Comparison of ENCODE assay signal across 16 cellular contexts in the genomic region with DNA sequence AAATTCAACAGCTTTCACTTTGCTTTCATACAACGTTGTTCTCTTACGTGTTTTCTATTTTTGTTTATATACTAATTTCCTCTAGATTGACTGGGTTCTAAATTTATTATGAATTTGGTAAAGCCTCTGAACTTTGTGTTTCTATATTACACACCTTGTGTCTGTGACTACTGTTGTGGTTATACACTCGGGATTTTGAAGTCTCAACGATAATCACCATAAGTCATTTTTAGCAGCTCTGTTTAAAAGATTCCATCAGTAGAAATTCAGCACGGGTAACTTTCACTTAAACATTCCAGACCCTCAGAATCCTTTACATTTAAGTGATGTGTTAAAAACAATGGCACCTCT. TPM values are rescaled to one million over a fixed set of nuclear protein-coding genes. Genes with fewer than 3 reads are reported as not detected.
DNase-seq lines count a peak whose midpoint lies in the region; ATAC-seq, FAIRE-seq and TF ChIP-seq lines count a peak whose summit lies in the region.
"Had no signal": no experiment of that assay in that cellular context is flagged by ENCODE, and none has a peak within 500 bp of the region (broad histone marks: within the 10 kb centered on the region; RNA-seq: fewer than 3 reads in every experiment).

No MANE protein-coding gene starts in this region.

- H3K9me3 Mint-ChIP-seq in CD8-positive, alpha-beta T cell, result peaks cover 8% of the 10 kb centered on the region

- no TSS peak for BruUV-seq in OCI-LY7 (replicated peaks; lab: Mats Ljungman, UMichigan)

- peaks cover 62% of the 10 kb centered on the region for H3K4me1 Mint-ChIP-seq in CD8-positive, alpha-beta T cell (ENCODE audit: low read depth)

- H3K9me2 ChIP-seq in OCI-LY7 (ENCODE audit: insufficient read depth, low read length), result no peaks in the 10 kb centered on the region

- H3K27ac Mint-ChIP-seq in CD8-positive, alpha-beta T cell, result peak overlapping the region; percentile 94
- H3K27ac Mint-ChIP-seq: endodermal cell had no signal

- H4K20me1 ChIP-seq in OCI-LY7 (ENCODE audit: insufficient read depth, low read length), result no peaks in the 10 kb centered on the region

- peak; percentile 90 for FAIRE-seq in GM12892 (lab: Jason Lieb, UNC)
- FAIRE-seq: bronchial epithelial cell, frontal cortex had no signal

- H3K36me3 ChIP-seq in CD8-positive, alpha-beta T cell (ENCODE audit: insufficient read depth, low read length), result no peaks in the 10 kb centered on the region
- no peaks in the 10 kb centered on the region for H3K36me3 ChIP-seq in OCI-LY7 (ENCODE audit: insufficient read depth, low read length)
- H3K36me3 ChIP-seq in effector memory CD4-positive, alpha-beta T cell (ENCODE audit: control insufficient read depth, insufficient read depth, low read length), result no peaks in the 10 kb centered on the region
- H3K36me3 ChIP-seq: WERI-Rb-1 had no signal

- H3K4me1 ChIP-seq in CD8-positive, alpha-beta T cell (ENCODE audit: insufficient read depth, low read length), result peaks cover 56% of the 10 kb centered on the region
- no peaks in the 10 kb centered on the region for H3K4me1 ChIP-seq in OCI-LY7 (ENCODE audit: insufficient read depth, low read length, poor library complexity, severe bottlenecking)
- H3K4me1 ChIP-seq in effector memory CD4-positive, alpha-beta T cell (ENCODE audit: control insufficient read depth, insufficient read depth, low read length, poor library complexity, severe bottlenecking), result peaks cover 14% of the 10 kb centered on the region

- H3K4me3 Mint-ChIP-seq in CD8-positive, alpha-beta T cell, result peak overlapping the region; percentile 70
- H3K4me3 Mint-ChIP-seq: endodermal cell had no signal

- peak overlapping the region; percentile 13 for H3K27ac ChIP-seq in CD8-positive, alpha-beta T cell (ENCODE audit: low read depth, low read length)
- no peak overlapping the region for H3K27ac ChIP-seq in OCI-LY7 (ENCODE audit: low read depth, low read length, poor library complexity, severe bottlenecking)
- peak overlapping the region; percentile 15 for H3K27ac ChIP-seq in effector memory CD4-positive, alpha-beta T cell (ENCODE audit: insufficient read depth, low read length, poor library complexity, severe bottlenecking)
- H3K27ac ChIP-seq: WERI-Rb-1 had no signal

- H3K36me3 Mint-ChIP-seq in CD8-positive, alpha-beta T cell, result peaks cover 7% of the 10 kb centered on the region

- no peaks in the 10 kb centered on the region for H3K27me3 Mint-ChIP-seq in CD8-positive, alpha-beta T cell (ENCODE audit: low read depth)

- no peak for DNase-seq in CD8-positive, alpha-beta T cell
- no peak for DNase-seq in GM12892 (ENCODE audit: insufficient read length)
- DNase-seq in OCI-LY7 (ENCODE audit: low spot score), result no peak
- no peak for DNase-seq in effector memory CD4-positive, alpha-beta T cell
- DNase-seq in SW480 (ENCODE audit: low spot score), result no peak
- DNase-seq: activated effector memory CD4-positive, alpha-beta T cell treated with Interleukin-2 at 50 U/mL for 16 hours; endodermal cell; mesendoderm; NCI-H1092; occipital lobe; WERI-Rb-1 had no signal

- CTCF ChIA-PET in CD8-positive, alpha-beta T cell (lab: Charles Lee), result interaction anchor here (1.3 to 3.6 kb wide), 8 partner anchors 10 to 98 kb away, joined by 3 to 20 read pairs (median 5); a partner anchor contains a TSS
- CTCF ChIA-PET in OCI-LY7 (lab: Charles Lee; ENCODE audit: unreplicated experiment), result interaction anchor here (1.0 kb wide), 1 partner anchor 14 kb away, joined by 3 read pairs; no protein-coding TSS in a partner anchor

- no peak for TF ChIP-seq POLR2A in GM12892 (IDR thresholded peaks at IDR 0.05; ENCODE audit: low read depth, low read length)

- POLR2A ChIA-PET in CD8-positive, alpha-beta T cell (lab: Charles Lee), result interaction anchor here (0.6 to 1.6 kb wide), 4 partner anchors 10 to 95 kb away, joined by 3 to 5 read pairs (median 4); a partner anchor contains a TSS
- POLR2A ChIA-PET in OCI-LY7 (lab: Charles Lee), result interaction anchor here (0.7 to 4.9 kb wide), 13 partner anchors 9 to 989 kb away, joined by 3 to 32 read pairs (median 4); a partner anchor contains a TSS

- H3K4me2 ChIP-seq in OCI-LY7 (ENCODE audit: low read length), result peak overlapping the region; percentile 33; the same call in 1 of the 2 replicates

- H2AFZ ChIP-seq in OCI-LY7 (ENCODE audit: low read length), result peak overlapping the region; percentile 75

- H3K27me3 ChIP-seq in CD8-positive, alpha-beta T cell (ENCODE audit: insufficient read depth, low read length), result no peaks in the 10 kb centered on the region
- no peaks in the 10 kb centered on the region for H3K27me3 ChIP-seq in effector memory CD4-positive, alpha-beta T cell (replicated peaks; ENCODE audit: control insufficient read depth, insufficient read depth, low read length, poor library complexity, severe bottlenecking)

- H3K4me3 ChIP-seq in CD8-positive, alpha-beta T cell (ENCODE audit: low read depth, low read length), result peak overlapping the region; percentile 12
- H3K4me3 ChIP-seq in OCI-LY7 (ENCODE audit: low read depth, low read length, poor library complexity, severe bottlenecking), result no peak overlapping the region
- H3K4me3 ChIP-seq in effector memory CD4-positive, alpha-beta T cell (ENCODE audit: insufficient read depth, low read depth, low read length, poor library complexity, severe bottlenecking), result peak overlapping the region; percentile 7

- intact Hi-C loops in CD8-positive, alpha-beta T cell (cut with DNase I, micrococcal nuclease), result loop anchor here (1.0 to 10.0 kb wide), 7 partner anchors 8 to 912 kb away; a partner anchor contains a TSS
- intact Hi-C loops in OCI-LY7 (cut with micrococcal nuclease; ENCODE audit: unreplicated experiment), result no loop called here

- no peak for ATAC-seq in CD8-positive, alpha-beta T cell
- ATAC-seq in GM21529 (IDR thresholded peaks at IDR 0.05; ENCODE audit: unreplicated experiment), result no peak
- no peak for ATAC-seq in HG02938 (IDR thresholded peaks at IDR 0.05; ENCODE audit: unreplicated experiment)
- ATAC-seq: HCT116 had no signal

- peaks cover 5% of the 10 kb centered on the region for H3K9me3 ChIP-seq in CD8-positive, alpha-beta T cell (ENCODE audit: low read length)
- peaks cover 19% of the 10 kb centered on the region for H3K9me3 ChIP-seq in OCI-LY7 (ENCODE audit: low read length)
- no peaks in the 10 kb centered on the region for H3K9me3 ChIP-seq in effector memory CD4-positive, alpha-beta T cell (ENCODE audit: control insufficient read depth, low read length)

- TF ChIP-seq CTCF in CD8-positive, alpha-beta T cell (IDR thresholded peaks at IDR 0.05), result no peak
- TF ChIP-seq CTCF in OCI-LY7 (conservative IDR thresholded peaks at IDR 0.05; ENCODE audit: low read length), result no peak

- H3K79me2 ChIP-seq in OCI-LY7 (ENCODE audit: insufficient read depth, low read depth, low read length), result no peaks in the 10 kb centered on the region

RNA-seq across cellular contexts. Expression of a gene that starts 31.8 kb away (rescaled TPM):
- 100 to 1,000 TPM; 119 to 123 TPM for total RNA-seq in CD8-positive, alpha-beta T cell
- polyA plus RNA-seq in GM12892 (2012; ENCODE audit: missing spikeins), result 90.0 TPM
- 82.9 and 95.4 TPM in 2 replicates for total RNA-seq in OCI-LY7 (2014; rRNA removed; shearing (Covaris generic))
- total RNA-seq in OCI-LY7 (2022), result 93.1 and 94.9 TPM in 2 replicates
